In the genomic region with DNA sequence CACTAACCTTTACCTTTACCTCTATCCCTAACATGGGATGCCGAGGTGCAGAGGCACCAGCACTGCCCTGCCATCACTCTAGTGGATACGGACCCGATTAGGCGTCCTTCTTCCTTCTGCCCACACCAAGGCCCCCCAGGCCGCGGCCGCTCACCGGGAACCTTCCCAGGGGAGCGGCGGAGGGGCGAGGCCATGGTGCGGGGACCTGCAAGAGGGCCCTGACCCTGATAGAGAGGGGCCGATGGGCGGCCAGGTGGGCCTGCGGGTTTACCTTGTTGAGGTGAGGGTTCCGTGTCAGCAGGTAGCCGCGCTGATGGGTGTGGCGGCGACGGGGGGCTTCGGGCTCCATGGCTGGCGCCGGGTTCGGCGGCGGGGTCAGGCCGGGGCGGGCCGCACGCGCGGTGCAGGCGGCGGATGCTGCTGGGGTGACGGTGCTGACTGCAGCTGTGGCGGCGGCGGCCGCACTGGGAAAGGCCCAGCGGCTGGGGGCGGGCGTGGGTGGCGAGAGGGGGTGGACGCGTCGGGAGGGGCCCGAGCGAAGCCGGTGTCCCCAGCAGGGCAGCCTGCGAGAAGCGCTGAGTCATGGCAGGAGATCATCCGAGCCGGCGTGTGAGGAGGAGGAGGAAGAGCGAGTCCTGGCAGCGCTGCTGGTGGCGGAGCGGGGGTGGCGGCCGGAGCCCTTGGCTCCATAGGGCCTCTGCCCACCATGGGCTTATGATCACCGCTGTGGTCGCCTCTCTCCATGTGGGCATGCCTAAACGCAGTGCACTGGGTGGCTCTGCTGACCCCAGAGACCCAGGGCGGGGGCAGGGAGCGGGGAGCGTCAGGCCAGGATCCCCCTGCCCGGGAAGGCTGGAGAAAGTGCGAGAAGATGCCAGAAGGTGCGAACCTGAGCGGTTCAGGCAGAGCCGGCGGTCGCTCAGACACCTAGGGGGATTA, we compare ENCODE assay signal across 8 cellular contexts. TPM values are rescaled to one million over a fixed set of nuclear protein-coding genes. Genes with fewer than 3 reads are reported as not detected.
A peak's percentile ranks its signal among the peaks of the same experiment; 100 is the strongest.
DNase-seq lines count a peak whose midpoint lies in the region; ATAC-seq, FAIRE-seq and TF ChIP-seq lines count a peak whose summit lies in the region.

A gene (minus strand): TSS at position 446 of the 939 bp plus-strand sequence. CDS start 97 bp downstream, at position 349.

- FAIRE-seq in GM12891 (lab: Jason Lieb, UNC), result peak; percentile 95

- DNase-seq in GM12891 (ENCODE audit: insufficient read length, low spot score), result peak; percentile 54
- peak; percentile 67 for DNase-seq in HuH-7.5 (ENCODE audit: low spot score)
- DNase-seq in activated CD4-positive, alpha-beta T cell treated with anti-CD3 and anti-CD28 coated beads, Interleukin-2, amount 50 U/mL, for 1 hour, result peak; percentile 1
- DNase-seq in lung microvascular endothelial cell (ENCODE audit: low read depth in 2 of 2), result peak; percentile 83 to 87
- DNase-seq in stimulated activated CD8-positive, alpha-beta memory T cell treated with anti-CD3 and anti-CD28 coated beads, Interleukin-4, amount 100 ng/mL, for 24 hours (ENCODE audit: low read depth), result peak; percentile 51
- no peak for DNase-seq in NCI-H1105 treated with DMSO at 0.1 percent for 48 hours (lab: John Stamatoyannopoulos, UW)

- TF ChIP-seq POLR2A in GM12891 (IDR thresholded peaks at IDR 0.05; ENCODE audit: low read depth, low read length), result no peak

- in situ Hi-C loops in endometrial microvascular endothelial cells (cut with HindIII; ENCODE audit: inconsistent ontology term, low pct_unique_long_range_greater_than_20kb, low sequenced_read_pairs), result no loop called here

- ATAC-seq in GM21786 (IDR thresholded peaks at IDR 0.05; ENCODE audit: unreplicated experiment), result peak; percentile 82

TF ChIP-seq in GM12891, 5 proteins besides CTCF, POLR2A, EP300 and RAD21:
- TF ChIP-seq TAF1 (IDR thresholded peaks at IDR 0.05; ENCODE audit: low read depth, low read length) (no peak), POLR2AphosphoS5 (IDR thresholded peaks at IDR 0.05; ENCODE audit: low read depth, low read length) (peak; percentile 45; the same call in 1 of the 2 replicates), POU2F2 (IDR thresholded peaks at IDR 0.05; ENCODE audit: low read depth, low read length) (no peak), SPI1 (IDR thresholded peaks at IDR 0.05; ENCODE audit: low read depth, low read length) (no peak), PAX5 (IDR thresholded peaks at IDR 0.05; ENCODE audit: insufficient read depth, low read length, severe bottlenecking) (no peak)

RNA-seq across cellular contexts. Expression of the gene that starts here (rescaled TPM):
- 3.4 TPM for polyA plus RNA-seq in GM12891 (2012; ENCODE audit: low read depth, missing spikeins)
- total RNA-seq in endometrial microvascular endothelial cells (ENCODE audit: inconsistent ontology term), result 22.7 TPM
- total RNA-seq in lung microvascular endothelial cell, result 2.2 and 6.5 TPM in 2 replicates
